24 cellular contexts compared by ENCODE assay signal in the genomic region with DNA sequence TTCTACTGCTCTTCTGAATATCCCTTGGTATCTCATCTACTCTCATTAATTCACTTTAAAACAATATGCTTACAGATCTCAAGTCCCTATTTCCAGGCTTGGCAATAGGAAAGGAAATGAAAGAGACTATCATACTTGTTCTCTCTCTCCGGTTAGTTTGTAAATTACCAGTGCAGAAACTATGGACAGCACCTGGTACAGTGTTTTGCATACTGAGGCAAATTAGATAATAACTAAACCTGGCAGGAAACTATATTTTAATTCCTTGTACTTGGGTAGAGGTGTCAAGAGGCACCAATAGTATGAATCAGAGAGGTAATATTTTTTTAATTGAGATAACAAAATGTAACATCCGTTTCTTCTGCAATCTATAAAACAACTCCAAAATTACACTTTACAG.
DNase-seq lines count a peak whose midpoint lies in the region; ATAC-seq lines count a peak whose summit lies in the region.
"Had no signal": no experiment of that assay in that cellular context is flagged by ENCODE, and none has a peak within 500 bp of the region (broad histone marks: within the 10 kb centered on the region; RNA-seq: fewer than 3 reads in every experiment).

No MANE protein-coding gene starts in this region.

- peaks cover 4% of the 10 kb centered on the region; the same call in 1 of the 2 replicates for H3K27me3 ChIP-seq in MG63
- H3K27me3 ChIP-seq: BLaER1 had no signal

- no peaks in the 10 kb centered on the region for H3K9me3 ChIP-seq in MG63
- H3K9me3 ChIP-seq: BLaER1 had no signal

- no peaks in the 10 kb centered on the region for H3K36me3 ChIP-seq in MG63
- H3K36me3 ChIP-seq: BLaER1 had no signal

- no peak overlapping the region for H3K4me3 ChIP-seq in MG63
- H3K4me3 ChIP-seq: BLaER1, SK-N-MC had no signal

- DNase-seq in NCI-H526 (lab: John Stamatoyannopoulos, UW), result peak; percentile 37 to 53
- no peak for DNase-seq in MG63
- DNase-seq in NCI-H2081 treated with DMSO at 0.1 percent for 48 hours (lab: John Stamatoyannopoulos, UW), result no peak
- DNase-seq in EL, result no peak
- DNase-seq: CD4-positive, CD25-positive, alpha-beta regulatory T cell; DMS153; DND-41; H7; KBM-7; MM.1S; NCI-H1048; NCI-H1417 treated with DMSO at 0.1 percent for 48 hours; NCI-H1694 treated with DMSO at 0.1 percent for 48 hours; NCI-H2081; NCI-H524; SIG-M5; SW 1271; T-helper 9 cell had no signal

- ATAC-seq in GM18861 (IDR thresholded peaks at IDR 0.05; ENCODE audit: unreplicated experiment) (peak; percentile 37), GM19452 (IDR thresholded peaks at IDR 0.05; ENCODE audit: unreplicated experiment) (peak; percentile 48), HG03135 (IDR thresholded peaks at IDR 0.05; ENCODE audit: unreplicated experiment) (peak; percentile 43), HG02610 (IDR thresholded peaks at IDR 0.05; ENCODE audit: unreplicated experiment) (no peak)

Comparison
In these comparisons a context has a peak if more than half of its experiments do, and no peak if none do; other contexts are left out.
1. DNase-seq: peak in NCI-H526 (2 of 2); none in MG63 (single experiment), NCI-H2081 treated with DMSO at 0.1 percent for 48 hours (single experiment) and EL (single experiment).